In genomic region chr12:58262796-58263195, GRCh38 we compare ENCODE assay signal across 22 cellular contexts.
"Had no signal": no experiment of that assay in that cellular context is flagged by ENCODE, and none has a peak within 500 bp of the region (broad histone marks: within the 10 kb centered on the region; RNA-seq: fewer than 3 reads in every experiment).

No MANE protein-coding gene starts in this region.

- H3K27ac Mint-ChIP-seq: immature natural killer cell; nephron; stimulated activated naive B cell treated with anti-CD40 and anti-IgM and Interleukin-4, amounts not matched to agents 10 μg/mL and 1 μg/mL and 100 μg/mL, for 72 hours; stimulated activated naive CD8-positive, alpha-beta T cell treated with anti-CD3 and anti-CD28 coated beads, Interleukin-15, amount 100 ng/mL, for 72 hours had no signal

- H3K36me3 Mint-ChIP-seq: immature natural killer cell; stimulated activated naive B cell treated with anti-CD40 and anti-IgM and Interleukin-4, amounts not matched to agents 10 μg/mL and 1 μg/mL and 100 μg/mL, for 72 hours had no signal

- H3K9me3 ChIP-seq: esophagus squamous epithelium, left ventricle myocardium inferior, lower lobe of right lung, right atrium auricular region, sigmoid colon, testis had no signal

- H3K4me1 Mint-ChIP-seq: immature natural killer cell; stimulated activated naive B cell treated with anti-CD40 and anti-IgM and Interleukin-4, amounts not matched to agents 10 μg/mL and 1 μg/mL and 100 μg/mL, for 72 hours; stimulated activated naive CD8-positive, alpha-beta T cell treated with anti-CD3 and anti-CD28 coated beads, Interleukin-15, amount 100 ng/mL, for 72 hours had no signal

- H3K4me3 Mint-ChIP-seq: immature natural killer cell; nephron; stimulated activated naive B cell treated with anti-CD40 and anti-IgM and Interleukin-4, amounts not matched to agents 10 μg/mL and 1 μg/mL and 100 μg/mL, for 72 hours; stimulated activated naive CD8-positive, alpha-beta T cell treated with anti-CD3 and anti-CD28 coated beads, Interleukin-15, amount 100 ng/mL, for 72 hours had no signal

- H3K4me1 ChIP-seq: esophagus squamous epithelium, lower lobe of right lung, right atrium auricular region, sigmoid colon, testis, tibial nerve had no signal

- FAIRE-seq: endometrium, kidney had no signal

- H3K27ac ChIP-seq: esophagus squamous epithelium, left ventricle myocardium inferior, lower lobe of right lung, right atrium auricular region, sigmoid colon, skin epidermis, testis, tibial nerve had no signal

- H3K27me3 ChIP-seq: esophagus squamous epithelium, right atrium auricular region, sigmoid colon, testis, tibial nerve had no signal

- ATAC-seq: left cardiac atrium; lower lobe of right lung; stimulated activated naive B cell treated with anti-CD40 and anti-IgM and Interleukin-4, amounts not matched to agents 10 μg/mL and 1 μg/mL and 100 μg/mL, for 72 hours; stimulated activated naive CD8-positive, alpha-beta T cell treated with anti-CD3 and anti-CD28 coated beads, Interleukin-15, amount 100 ng/mL, for 72 hours had no signal

- H3K27me3 Mint-ChIP-seq: stimulated activated naive CD8-positive, alpha-beta T cell treated with anti-CD3 and anti-CD28 coated beads, Interleukin-15, amount 100 ng/mL, for 72 hours had no signal

- H3K36me3 ChIP-seq: esophagus squamous epithelium, left ventricle myocardium inferior, lower lobe of right lung, right atrium auricular region, sigmoid colon, tibial nerve had no signal

- H3K4me3 ChIP-seq: esophagus squamous epithelium, left ventricle myocardium inferior, lower lobe of right lung, right atrium auricular region, sigmoid colon, skin epidermis, testis, tibial nerve had no signal

- H3K9me3 Mint-ChIP-seq: nephron had no signal

- DNase-seq: effector memory CD4-positive, alpha-beta T cell; esophagus squamous epithelium; foreskin fibroblast; immature natural killer cell; kidney; left cardiac atrium; left ventricle myocardium inferior; lower lobe of right lung; mesenchymal stem cell; midbrain; posterior cingulate gyrus; sigmoid colon; stimulated activated CD4-positive, alpha-beta T cell treated with anti-CD3 and anti-CD28 coated beads, Interleukin-2, amount 100 ng/mL, for 24 hours; stimulated activated CD4-positive, alpha-beta T cell treated with anti-CD3 and anti-CD28 coated beads, Interleukin-4, amount 100 ng/mL, for 4 hours; stimulated activated naive B cell treated with anti-CD40 and anti-IgM and Interleukin-4, amounts not matched to agents 10 μg/mL and 1 μg/mL and 100 μg/mL, for 72 hours; stimulated activated naive CD8-positive, alpha-beta T cell treated with anti-CD3 and anti-CD28 coated beads, Interleukin-15, amount 100 ng/mL, for 72 hours; testis had no signal
